Comparison of ENCODE assay signal across 8 cellular contexts in the genomic region with DNA sequence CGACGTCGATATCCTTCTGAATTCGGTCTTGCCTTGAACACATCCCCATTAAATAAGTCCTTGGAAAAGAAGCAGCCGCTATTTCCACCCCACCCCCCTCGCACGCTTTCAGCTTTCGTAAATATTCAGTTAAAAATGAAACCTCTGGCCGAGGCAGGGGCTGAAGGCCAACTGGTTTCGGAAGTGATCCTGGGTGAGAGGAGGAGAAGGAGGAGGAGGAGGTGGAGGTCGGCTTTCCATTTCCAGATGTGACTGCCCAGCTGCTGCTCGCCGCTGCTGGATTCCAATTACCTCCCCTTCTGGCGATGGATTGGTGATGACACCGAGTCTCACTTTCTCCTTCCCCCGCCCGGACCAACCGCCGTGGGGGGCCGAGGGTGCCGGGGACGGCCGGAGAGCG.
A peak's percentile ranks its signal among the peaks of the same experiment; 100 is the strongest.
DNase-seq lines count a peak whose midpoint lies in the region; FAIRE-seq and TF ChIP-seq lines count a peak whose summit lies in the region.
"Not testable (repeated sequence)": the region's sequence is repeated elsewhere in the genome, so short reads cannot be mapped to it uniquely, and the experiment has no call there.

No MANE protein-coding gene starts in this region.

- TF ChIP-seq CTCF in Calu3 (IDR thresholded peaks at IDR 0.05; ENCODE audit: unreplicated experiment); KMS-11 (conservative IDR thresholded peaks at IDR 0.05; ENCODE audit: low read depth, low read length); epithelial cell of esophagus (IDR thresholded peaks at IDR 0.05; ENCODE audit: insufficient read depth, low read depth, low read length, missing control alignments); keratinocyte (optimal IDR thresholded peaks at IDR 0.05 in 1 of 3, IDR thresholded peaks at IDR 0.05 in 1 of 3, conservative IDR thresholded peaks at IDR 0.05 in 1 of 3; ENCODE audit: extremely low read depth in 1 of 3, insufficient read depth in 2 of 3, low read length in 3 of 3); neutrophil (IDR thresholded peaks at IDR 0.05): not testable (repeated sequence)

- H3K27ac ChIP-seq in KMS-11 = not testable (repeated sequence)
- peak overlapping the region; percentile 63 for H3K27ac ChIP-seq in keratinocyte (ENCODE audit: control insufficient read depth, insufficient read depth, low read length)
- H3K27ac ChIP-seq in neutrophil = peak overlapping the region; percentile 68

- H3K27ac Mint-ChIP-seq in Calu3 (ENCODE audit: unreplicated experiment) = not testable (repeated sequence)
- H3K27ac Mint-ChIP-seq in T-helper 2 cell treated with Interferon-gamma antibody and Interleukin-4, amounts not matched to agents 5 μg/mL and 100 μg/mL, for 36 hours = peak overlapping the region; percentile 91
- peak overlapping the region; percentile 85 for H3K27ac Mint-ChIP-seq in activated naive CD8-positive, alpha-beta T cell

- H3K4me2 ChIP-seq in KMS-11; keratinocyte (ENCODE audit: control insufficient read depth, extremely low read depth, insufficient read depth, low read depth, low read length): not testable (repeated sequence)

- H3K9me3 Mint-ChIP-seq in Calu3 (ENCODE audit: low read depth, unreplicated experiment); T-helper 2 cell treated with Interferon-gamma antibody and Interleukin-4, amounts not matched to agents 5 μg/mL and 100 μg/mL, for 36 hours; activated naive CD8-positive, alpha-beta T cell (ENCODE audit: low read depth): not testable (repeated sequence)

- not testable (repeated sequence) for H3K79me2 ChIP-seq in KMS-11 (ENCODE audit: insufficient read depth, low read depth); keratinocyte (ENCODE audit: control insufficient read depth, insufficient read depth, low read length)

- dilution Hi-C loops in keratinocyte (cut with MboI; ENCODE audit: extremely low pct_ligation_motif_present, low sequenced_read_pairs) = not testable (repeated sequence)

- H3K36me3 Mint-ChIP-seq in Calu3 (ENCODE audit: insufficient read depth, unreplicated experiment); T-helper 2 cell treated with Interferon-gamma antibody and Interleukin-4, amounts not matched to agents 5 μg/mL and 100 μg/mL, for 36 hours (ENCODE audit: low read depth); activated naive CD8-positive, alpha-beta T cell: not testable (repeated sequence)

- H3K4me1 Mint-ChIP-seq in Calu3 (ENCODE audit: low read depth, unreplicated experiment); T-helper 2 cell treated with Interferon-gamma antibody and Interleukin-4, amounts not matched to agents 5 μg/mL and 100 μg/mL, for 36 hours (ENCODE audit: low read depth); activated naive CD8-positive, alpha-beta T cell (ENCODE audit: low read depth): not testable (repeated sequence)

- not testable (repeated sequence) for H3K27me3 ChIP-seq in KMS-11 (ENCODE audit: insufficient read depth, low read depth); keratinocyte (ENCODE audit: control insufficient read depth, extremely low read depth, insufficient read depth, low read length); neutrophil

- DNase-seq in Calu3; keratinocyte (ENCODE audit: low read depth, low spot score): not testable (repeated sequence)
- peak; percentile 3 for DNase-seq in T-helper 2 cell treated with Interferon-gamma antibody and Interleukin-4, amounts not matched to agents 5 μg/mL and 100 μg/mL, for 36 hours (ENCODE audit: low spot score)
- DNase-seq in epithelial cell of esophagus (ENCODE audit: low read depth) = peak; percentile 3
- peak; percentile 8 for DNase-seq in superior temporal gyrus (ENCODE audit: extremely low spot score)

- H3K9ac ChIP-seq in KMS-11 = not testable (repeated sequence)
- peak overlapping the region; percentile 71 for H3K9ac ChIP-seq in keratinocyte (ENCODE audit: control insufficient read depth, extremely low read depth, insufficient read depth, low read length)

- not testable (repeated sequence) for H3K4me1 ChIP-seq in KMS-11 (ENCODE audit: low read depth, poor library complexity, severe bottlenecking); keratinocyte (ENCODE audit: control insufficient read depth, extremely low read depth, insufficient read depth, low read length); neutrophil (ENCODE audit: control insufficient read depth in 1 of 2, insufficient read depth in 1 of 2, low read depth in 1 of 2, low read length in 1 of 2)

- TSS peak; percentile 84 for BruUV-seq in Calu3 (replicated peaks; lab: Mats Ljungman, UMichigan)

- not testable (repeated sequence) for H4K20me1 ChIP-seq in KMS-11 (ENCODE audit: insufficient read depth); keratinocyte (ENCODE audit: control insufficient read depth, extremely low read depth, insufficient read depth, low read length)

- peak overlapping the region; percentile 18; the same call in 1 of the 2 replicates for H2AFZ ChIP-seq in KMS-11 (ENCODE audit: low read depth)
- H2AFZ ChIP-seq in keratinocyte (ENCODE audit: control insufficient read depth, low read length) = peak overlapping the region; percentile 26

- not testable (repeated sequence) for FAIRE-seq in keratinocyte (lab: Jason Lieb, UNC)

- CTCF ChIA-PET in Calu3 (lab: Charles Lee) = not testable (repeated sequence)

- H3K9me1 ChIP-seq in keratinocyte (ENCODE audit: control insufficient read depth, extremely low read depth, insufficient read depth, low read length) = not testable (repeated sequence)

- intact Hi-C loops in Calu3 (cut with micrococcal nuclease; ENCODE audit: unreplicated experiment) = not testable (repeated sequence)

- H3K4me3 Mint-ChIP-seq in Calu3 (ENCODE audit: low read depth, unreplicated experiment) = peak overlapping the region; percentile 59
- H3K4me3 Mint-ChIP-seq in T-helper 2 cell treated with Interferon-gamma antibody and Interleukin-4, amounts not matched to agents 5 μg/mL and 100 μg/mL, for 36 hours = peak overlapping the region; percentile 84
- H3K4me3 Mint-ChIP-seq in activated naive CD8-positive, alpha-beta T cell = peak overlapping the region; percentile 83

- H3K36me3 ChIP-seq in KMS-11 (ENCODE audit: insufficient read depth); keratinocyte (ENCODE audit: control insufficient read depth in 2 of 2, extremely low read depth in 1 of 2, insufficient read depth in 2 of 2, low read length in 2 of 2); neutrophil: not testable (repeated sequence)

- H3K9me3 ChIP-seq in keratinocyte (ENCODE audit: control insufficient read depth, low read depth, low read length); neutrophil: not testable (repeated sequence)

- H3K27me3 Mint-ChIP-seq in Calu3 (ENCODE audit: unreplicated experiment); T-helper 2 cell treated with Interferon-gamma antibody and Interleukin-4, amounts not matched to agents 5 μg/mL and 100 μg/mL, for 36 hours (ENCODE audit: low read depth); activated naive CD8-positive, alpha-beta T cell: not testable (repeated sequence)

- not testable (repeated sequence) for H3K4me3 ChIP-seq in KMS-11 (IDR thresholded peaks at IDR 0.05; ENCODE audit: insufficient read depth, low read depth, low read length)
- H3K4me3 ChIP-seq in epithelial cell of esophagus (ENCODE audit: low read length) (peak overlapping the region; percentile 51), keratinocyte (ENCODE audit: control insufficient read depth in 2 of 3, extremely low read depth in 1 of 3, insufficient read depth in 2 of 3, low read depth in 1 of 3, low read length in 3 of 3) (peak overlapping the region; percentile 43 to 52 (median 51)), neutrophil (ENCODE audit: low read depth in 1 of 2, low read length in 1 of 2) (peak overlapping the region; percentile 56 to 69)
